In genomic region chr16:2196162-2196980, GRCh38 we compare ENCODE assay signal across 8 cellular contexts. TPM values are rescaled to one million over a fixed set of nuclear protein-coding genes. Genes with fewer than 3 reads are reported as not detected.
DNase-seq lines count a peak whose midpoint lies in the region; TF ChIP-seq lines count a peak whose summit lies in the region.

CASKIN1 (minus strand) TSS chr16:2196605; CDS start chr16:2196432, 173 bp downstream.

- peaks cover 0 to 27% of the 10 kb centered on the region in 2 donors for H3K27me3 ChIP-seq in Peyer's patch
- H3K27me3 ChIP-seq in esophagus (ENCODE audit: control insufficient read depth in 1 of 2, insufficient read depth in 2 of 2, low read length in 2 of 2) = peaks cover 0 to 6% of the 10 kb centered on the region in 2 donors
- peaks cover 27 to 55% (median 41%) of the 10 kb centered on the region in 3 donors for H3K27me3 ChIP-seq in sigmoid colon

- H3K27ac ChIP-seq in Peyer's patch = no peak within 1 kb of the TSS
- H3K27ac ChIP-seq in esophagus (ENCODE audit: low read depth in 2 of 2, low read length in 1 of 2) = no peak within 1 kb of the TSS
- H3K27ac ChIP-seq in sigmoid colon = no peak within 1 kb of the TSS

- WGBS in esophagus, 2 donors = 1 to 4% methylated on average over 9 to 129 of the region's 129 CpGs
- WGBS in sigmoid colon, 2 donors = 1% methylated on average over 129 of the region's 129 CpGs

- H3K36me3 ChIP-seq in Peyer's patch (no peaks in the 10 kb centered on the region), esophagus (ENCODE audit: control insufficient read depth in 2 of 2, insufficient read depth in 2 of 2, low read length in 1 of 2) (no peaks in the 10 kb centered on the region), sigmoid colon (no peaks in the 10 kb centered on the region)

- intact Hi-C loops in sigmoid colon (cut with DNase I) = no loop called here

- no peak for TF ChIP-seq POLR2A in Peyer's patch (IDR thresholded peaks at IDR 0.05)
- TF ChIP-seq POLR2A in sigmoid colon (IDR thresholded peaks at IDR 0.05) = no peak

- no peaks in the 10 kb centered on the region for H3K9me3 ChIP-seq in Peyer's patch
- peaks cover 0 to 2% of the 10 kb centered on the region in 2 donors for H3K9me3 ChIP-seq in esophagus (ENCODE audit: control insufficient read depth in 2 of 2, insufficient read depth in 1 of 2, low read depth in 1 of 2, low read length in 1 of 2)
- no peaks in the 10 kb centered on the region for H3K9me3 ChIP-seq in sigmoid colon

- no peak for TF ChIP-seq CTCF in Peyer's patch (IDR thresholded peaks at IDR 0.05)
- no peak for TF ChIP-seq CTCF in sigmoid colon (IDR thresholded peaks at IDR 0.05)

- TF ChIP-seq EP300 in sigmoid colon (IDR thresholded peaks at IDR 0.05) = no peak

- DNase-seq in NCI-H2227 (lab: John Stamatoyannopoulos, UW; ENCODE audit: unreplicated experiment) (peak; percentile 56), NCI-H2227 treated with DMSO at 0.1 percent for 48 hours (lab: John Stamatoyannopoulos, UW) (no peak), Peyer's patch (no peak), sigmoid colon (no peak), SW 1271 (lab: John Stamatoyannopoulos, UW) (no peak), SIG-M5 (lab: John Stamatoyannopoulos, UW) (no peak), H4 (ENCODE audit: low spot score) (no peak)

- peak within 1 kb of the TSS in 3 of 4 donors; percentile 49 to 64 (median 55) for H3K4me3 ChIP-seq in Peyer's patch
- H3K4me3 ChIP-seq in esophagus (ENCODE audit: low read depth in 1 of 2, low read length in 2 of 2) = peak within 1 kb of the TSS; percentile 25 to 35
- peak within 1 kb of the TSS in 3 of 4 donors; percentile 30 to 50 (median 47) for H3K4me3 ChIP-seq in sigmoid colon

- H3K4me1 ChIP-seq in Peyer's patch (peaks cover 0 to 19% (median 13%) of the 10 kb centered on the region in 4 donors), esophagus (ENCODE audit: control insufficient read depth in 2 of 2, insufficient read depth in 2 of 2, low read length in 1 of 2) (peaks cover 2 to 7% of the 10 kb centered on the region in 2 donors), sigmoid colon (peaks cover 0 to 21% (median 18%) of the 10 kb centered on the region in 4 donors)

RNA-seq across cellular contexts. Expression of gene CASKIN1, which starts in this region (rescaled TPM):
- total RNA-seq in Peyer's patch (not detected), sigmoid colon (under 1 TPM in 3 of 4 donors, not detected in 1; 0.27 to 0.55 (median 0.36) TPM)
- polyA plus RNA-seq in esophagus (under 1 TPM; 0.29 to 0.81 TPM), sigmoid colon (under 1 TPM; under 0.01 to 0.44 (median 0.23) TPM)
- total RNA-seq in H4 (2014; rRNA removed; shearing (Covaris generic)) = 0.02 TPM in 2 replicates
